8 cellular contexts compared by ENCODE assay signal in the genomic region with DNA sequence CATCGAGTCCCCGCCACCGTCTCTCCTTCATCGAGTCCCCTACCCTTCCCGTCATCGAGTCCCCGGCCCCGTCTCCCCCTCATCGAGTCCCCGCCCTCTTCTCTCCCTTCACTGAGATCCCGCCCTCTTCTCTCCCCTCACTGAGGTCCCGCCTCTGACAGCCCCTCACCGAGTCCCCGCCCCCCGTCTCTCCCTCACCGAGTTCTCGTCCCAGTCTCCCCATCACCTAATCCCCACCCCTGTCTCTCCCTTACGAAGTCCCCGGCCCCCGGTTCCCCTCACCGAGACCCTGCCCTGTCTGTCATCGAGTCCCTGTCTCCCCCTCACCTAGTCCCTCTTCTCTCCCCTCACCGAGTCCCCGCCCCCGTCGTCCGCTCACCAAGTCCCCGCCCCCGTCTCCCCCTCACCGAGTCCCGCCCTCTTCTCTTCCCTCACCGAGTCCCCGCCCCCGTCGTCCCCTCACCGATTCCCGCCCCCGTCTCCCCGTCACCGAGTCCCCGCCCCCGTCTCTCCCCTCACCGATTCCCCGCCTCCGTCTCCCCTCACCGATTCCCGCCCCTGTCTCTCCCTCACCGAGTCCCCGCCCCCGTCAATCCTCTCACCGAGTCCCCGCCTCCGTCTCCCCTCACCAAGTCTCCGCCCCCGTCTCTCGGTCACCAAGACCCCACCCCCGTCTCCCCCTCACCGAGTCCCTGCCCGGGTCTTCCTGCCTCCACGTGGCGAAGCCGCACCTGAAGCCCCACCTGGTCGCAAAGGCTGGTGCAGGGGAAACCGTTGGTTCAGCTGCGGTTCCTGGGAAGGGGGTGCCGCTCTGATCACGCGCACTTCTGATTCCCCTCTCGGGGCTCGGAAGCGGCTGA. TPM values are rescaled to one million over a fixed set of nuclear protein-coding genes. Genes with fewer than 3 reads are reported as not detected.
DNase-seq lines count a peak whose midpoint lies in the region; ATAC-seq and TF ChIP-seq lines count a peak whose summit lies in the region.

No MANE protein-coding gene starts in this region.

- POLR2A ChIA-PET in AG04450 (lab: Yijun Ruan, JAX): no interaction called here

- H3K27ac ChIP-seq in AG04450 (ENCODE audit: low read depth, low read length): peak overlapping the region; percentile 78

- CTCF ChIA-PET in AG04450 (lab: Charles Lee): no interaction called here

- peak overlapping the region; percentile 87 for H3K9ac ChIP-seq in adipocyte (ENCODE audit: low read length)

- no peaks in the 10 kb centered on the region for H3K36me3 ChIP-seq in adipocyte (ENCODE audit: control insufficient read depth, insufficient read depth, low read length, severe bottlenecking)

- ATAC-seq in GM21360 (IDR thresholded peaks at IDR 0.05; ENCODE audit: unreplicated experiment) (peak; percentile 34), Right ventricle myocardium inferior (peak; percentile 76), omental fat pad (ENCODE audit: low FRiP score) (peak; percentile 81)

- DNase-seq in AG04450 (ENCODE audit: low read depth, low spot score) (peak; percentile 84), NCI-H1105 (lab: John Stamatoyannopoulos, UW) (peak; percentile 84), SW480 (ENCODE audit: low spot score) (peak; percentile 72), adipocyte (ENCODE audit: low read depth) (peak; percentile 98), Right ventricle myocardium inferior (ENCODE audit: missing footprints) (peak; percentile 97), omental fat pad (ENCODE audit: low spot score) (peak; percentile 91), superior temporal gyrus (ENCODE audit: extremely low spot score) (peak; percentile 66)

- H3K4me1 ChIP-seq in adipocyte (ENCODE audit: control insufficient read depth, insufficient read depth, low read length): peaks cover 4% of the 10 kb centered on the region

- H3K27me3 ChIP-seq in AG04450 (ENCODE audit: control insufficient read depth, insufficient read depth, low read length): no peaks in the 10 kb centered on the region
- no peaks in the 10 kb centered on the region for H3K27me3 ChIP-seq in adipocyte (replicated peaks; ENCODE audit: control insufficient read depth, insufficient read depth, low read length)

- H3K4me3 ChIP-seq in AG04450 (ENCODE audit: low read depth, low read length) (peak overlapping the region; percentile 81), adipocyte (ENCODE audit: low read length) (peak overlapping the region; percentile 93)

- TF ChIP-seq CTCF in AG04450 (IDR thresholded peaks at IDR 0.05; ENCODE audit: low read depth, low read length) (no peak), omental fat pad (IDR thresholded peaks at IDR 0.05) (no peak)

- H3K9me3 ChIP-seq in AG04450 (ENCODE audit: control insufficient read depth, insufficient read depth, low read length) (peaks cover 7% of the 10 kb centered on the region; the same call in 1 of the 2 replicates), adipocyte (ENCODE audit: control insufficient read depth, low read length) (no peaks in the 10 kb centered on the region)

- intact Hi-C loops in Right ventricle myocardium inferior (cut with DNase I): loop anchor here (1.0 to 10.0 kb wide), 5 partner anchors 27 to 958 kb away; a partner anchor contains a TSS

RNA-seq across cellular contexts. Expression of a gene that starts 23.9 kb away (rescaled TPM):
- polyA plus RNA-seq in AG04450 (2011; rRNA removed): 8.3 and 9.2 TPM in 2 replicates
- polyA minus RNA-seq in AG04450 (2011; rRNA and poly(A)+ RNA removed): 6.9 and 8.0 TPM in 2 replicates
- total RNA-seq in Right ventricle myocardium inferior (9.3 TPM), omental fat pad (10 to 100 TPM in 2 of 4 donors, 1 to 10 TPM in 2; 6.5 to 21.4 (median 11.0) TPM)

RNA-seq across cellular contexts. Expression of a gene that starts 26.5 kb away (rescaled TPM):
- polyA plus RNA-seq in AG04450 (2011; rRNA removed): 23.6 and 28.6 TPM in 2 replicates
- 9.6 and 13.5 TPM in 2 replicates for polyA minus RNA-seq in AG04450 (2011; rRNA and poly(A)+ RNA removed)
- 10.4 TPM for total RNA-seq in Right ventricle myocardium inferior
- 10 to 100 TPM; 18.1 to 27.9 (median 22.6) TPM for total RNA-seq in omental fat pad

RNA-seq across cellular contexts. Expression of a gene that starts 35.3 kb away (rescaled TPM):
- 591 and 734 TPM in 2 replicates for polyA plus RNA-seq in AG04450 (2011; rRNA removed)
- polyA minus RNA-seq in AG04450 (2011; rRNA and poly(A)+ RNA removed): 75.3 and 86.5 TPM in 2 replicates
- total RNA-seq in Right ventricle myocardium inferior (581 TPM), omental fat pad (100 to 1,000 TPM; 407 to 513 (median 455) TPM)

RNA-seq across cellular contexts. Expression of a gene that starts 42.7 kb away (rescaled TPM):
- 33.6 and 42.7 TPM in 2 replicates for polyA plus RNA-seq in AG04450 (2011; rRNA removed)
- 13.5 and 19.1 TPM in 2 replicates for polyA minus RNA-seq in AG04450 (2011; rRNA and poly(A)+ RNA removed)
- 89.2 TPM for total RNA-seq in Right ventricle myocardium inferior
- 10 to 100 TPM; 59.3 to 97.7 (median 77.0) TPM for total RNA-seq in omental fat pad

Comparison
In these comparisons a context has a peak if more than half of its experiments do, and no peak if none do; other contexts are left out.
1. Peak in every context shown above with its lines: DNase-seq, ATAC-seq, H3K4me3 ChIP-seq and H3K27ac ChIP-seq.